21 cellular contexts compared by ENCODE assay signal in genomic region chr20:515696-516095, GRCh38. TPM values are rescaled to one million over a fixed set of nuclear protein-coding genes. Genes with fewer than 3 reads are reported as not detected.
DNase-seq lines count a peak whose midpoint lies in the region; ATAC-seq, FAIRE-seq and TF ChIP-seq lines count a peak whose summit lies in the region.
"Had no signal": no experiment of that assay in that cellular context is flagged by ENCODE, and none has a peak within 500 bp of the region (broad histone marks: within the 10 kb centered on the region; RNA-seq: fewer than 3 reads in every experiment).

No MANE protein-coding gene starts in this region.

- ATAC-seq in CD4-positive, alpha-beta T cell (ENCODE audit: poor library complexity): no peak
- ATAC-seq in esophagus mucosa (peak; percentile 48), HG03342 (IDR thresholded peaks at IDR 0.05; ENCODE audit: unreplicated experiment) (no peak)
- no peak for ATAC-seq in CD8-positive, alpha-beta T cell

- H3K36me3 ChIP-seq in astrocyte (ENCODE audit: insufficient read depth, low read length) (peaks cover under 1% of the 10 kb centered on the region), smooth muscle cell (ENCODE audit: low read depth) (peaks cover 3% of the 10 kb centered on the region)
- H3K36me3 ChIP-seq in CD8-positive, alpha-beta T cell (ENCODE audit: insufficient read depth, low read length): no peaks in the 10 kb centered on the region

- WGBS in smooth muscle cell (ENCODE audit: low lambda C conversion rate): 92% methylated on average over 3 of the region's 3 CpGs

- POLR2A ChIA-PET in CD4-positive, alpha-beta T cell (lab: Charles Lee): no interaction called here
- POLR2A ChIA-PET in CD8-positive, alpha-beta T cell (lab: Charles Lee): no interaction called here

- no peak overlapping the region for H3K9ac ChIP-seq in astrocyte (ENCODE audit: low read length)
- H3K9ac ChIP-seq in smooth muscle cell (ENCODE audit: low read depth): no peak overlapping the region
- H3K9ac ChIP-seq: BLaER1 had no signal

- H3K4me3 Mint-ChIP-seq in CD4-positive, alpha-beta T cell: no peak overlapping the region
- no peak overlapping the region for H3K4me3 Mint-ChIP-seq in astrocyte (ENCODE audit: unreplicated experiment)
- no peak overlapping the region for H3K4me3 Mint-ChIP-seq in CD8-positive, alpha-beta T cell
- no peak overlapping the region for H3K4me3 Mint-ChIP-seq in nephron progenitor cell
- H3K4me3 Mint-ChIP-seq: B cell, HFFc6 had no signal

- H3K4me3 ChIP-seq in astrocyte (ENCODE audit: insufficient read depth, low read depth, low read length) (no peak overlapping the region), smooth muscle cell (no peak overlapping the region)
- H3K4me3 ChIP-seq in CD8-positive, alpha-beta T cell (ENCODE audit: low read depth, low read length): no peak overlapping the region
- H3K4me3 ChIP-seq: BLaER1, HAP-1 had no signal

- TF ChIP-seq CTCF in CD4-positive, alpha-beta T cell (IDR thresholded peaks at IDR 0.05): no peak
- TF ChIP-seq CTCF in astrocyte (IDR thresholded peaks at IDR 0.05; ENCODE audit: insufficient read depth, low read depth, low read length) (no peak), smooth muscle cell (IDR thresholded peaks at IDR 0.05; ENCODE audit: borderline replicate concordance, insufficient read depth, poor library complexity, severe bottlenecking) (no peak), nephron progenitor cell (IDR thresholded peaks at IDR 0.05) (no peak)
- no peak for TF ChIP-seq CTCF in CD8-positive, alpha-beta T cell (IDR thresholded peaks at IDR 0.05)

- CTCF ChIA-PET in CD4-positive, alpha-beta T cell (lab: Charles Lee): no interaction called here
- CTCF ChIA-PET in CD8-positive, alpha-beta T cell (lab: Charles Lee): interaction anchor here (0.8 kb wide), 1 partner anchor 16 kb away, joined by 3 read pairs; no protein-coding TSS in a partner anchor

- DNase-seq in CD4-positive, alpha-beta T cell: no peak
- DNase-seq in astrocyte (ENCODE audit: low read depth) (no peak), smooth muscle cell (lab: John Stamatoyannopoulos, UW; ENCODE audit: unreplicated experiment) (no peak), nephron progenitor cell (no peak), SHP77 treated with DMSO at 0.1 percent for 48 hours (lab: John Stamatoyannopoulos, UW) (no peak)
- DNase-seq in CD8-positive, alpha-beta T cell: no peak
- DNase-seq: 8988T; Caco-2; CD4-positive, CD25-positive, alpha-beta regulatory T cell; DMS153; DND-41; GOT3; HFFc6 had no signal

- H3F3A ChIP-seq in smooth muscle cell (ENCODE audit: low read depth): no peaks in the 10 kb centered on the region

- H3K27ac Mint-ChIP-seq in CD4-positive, alpha-beta T cell: peak overlapping the region; percentile 7
- H3K27ac Mint-ChIP-seq in astrocyte (ENCODE audit: unreplicated experiment) (peak overlapping the region; percentile 35), nephron progenitor cell (no peak overlapping the region)
- H3K27ac Mint-ChIP-seq in CD8-positive, alpha-beta T cell: no peak overlapping the region

- no peaks in the 10 kb centered on the region for H3K27me3 Mint-ChIP-seq in CD4-positive, alpha-beta T cell
- H3K27me3 Mint-ChIP-seq in astrocyte (ENCODE audit: low read depth, unreplicated experiment) (no peaks in the 10 kb centered on the region), nephron progenitor cell (ENCODE audit: low read depth, poor library complexity) (no peaks in the 10 kb centered on the region)
- H3K27me3 Mint-ChIP-seq in CD8-positive, alpha-beta T cell (ENCODE audit: low read depth): no peaks in the 10 kb centered on the region
- H3K27me3 Mint-ChIP-seq: B cell; CD4-positive, CD25-positive, alpha-beta regulatory T cell had no signal

- peaks cover 7% of the 10 kb centered on the region for H3K9me3 ChIP-seq in CD4-positive, alpha-beta T cell (ENCODE audit: control insufficient read depth, low read length)
- H3K9me3 ChIP-seq in astrocyte (ENCODE audit: insufficient read depth, low read depth, low read length): no peaks in the 10 kb centered on the region
- no peaks in the 10 kb centered on the region for H3K9me3 ChIP-seq in smooth muscle cell (replicated peaks; ENCODE audit: low read depth)
- no peaks in the 10 kb centered on the region for H3K9me3 ChIP-seq in CD8-positive, alpha-beta T cell (ENCODE audit: low read length)
- H3K9me3 ChIP-seq: HAP-1 had no signal

- intact Hi-C loops in CD4-positive, alpha-beta T cell (cut with DNase I, micrococcal nuclease): no loop called here
- intact Hi-C loops in CD8-positive, alpha-beta T cell (cut with DNase I, micrococcal nuclease): no loop called here

- no peak overlapping the region for H3K27ac ChIP-seq in CD4-positive, alpha-beta T cell (ENCODE audit: low read depth, low read length)
- H3K27ac ChIP-seq in astrocyte (ENCODE audit: low read depth, low read length) (no peak overlapping the region), smooth muscle cell (ENCODE audit: low read depth) (peak overlapping the region; percentile 6)
- no peak overlapping the region for H3K27ac ChIP-seq in CD8-positive, alpha-beta T cell (ENCODE audit: low read depth, low read length)
- H3K27ac ChIP-seq: BLaER1, C4-2B had no signal

- H3K79me2 ChIP-seq in astrocyte (ENCODE audit: insufficient read depth, low read length) (peaks cover 97% of the 10 kb centered on the region), smooth muscle cell (ENCODE audit: low read depth) (peaks cover 99% of the 10 kb centered on the region)

- H2AFZ ChIP-seq in astrocyte (ENCODE audit: low read depth, low read length): no peak overlapping the region
- no peak overlapping the region for H2AFZ ChIP-seq in smooth muscle cell (ENCODE audit: low read depth)

- peaks cover 6% of the 10 kb centered on the region for H3K9me3 Mint-ChIP-seq in CD4-positive, alpha-beta T cell
- H3K9me3 Mint-ChIP-seq in astrocyte (ENCODE audit: unreplicated experiment) (no peaks in the 10 kb centered on the region), nephron progenitor cell (peaks cover 24% of the 10 kb centered on the region)
- H3K9me3 Mint-ChIP-seq in CD8-positive, alpha-beta T cell: peaks cover 5% of the 10 kb centered on the region

- H3K4me1 ChIP-seq in astrocyte (ENCODE audit: insufficient read depth, low read length): no peaks in the 10 kb centered on the region
- no peaks in the 10 kb centered on the region for H3K4me1 ChIP-seq in smooth muscle cell (ENCODE audit: low read depth)
- H3K4me1 ChIP-seq in CD8-positive, alpha-beta T cell (ENCODE audit: insufficient read depth, low read length): peaks cover 4% of the 10 kb centered on the region
- H3K4me1 ChIP-seq: HAP-1 had no signal

- H3K4me2 ChIP-seq in astrocyte (ENCODE audit: low read length): no peak overlapping the region
- no peak overlapping the region for H3K4me2 ChIP-seq in smooth muscle cell
- H3K4me2 ChIP-seq: BLaER1 had no signal

- FAIRE-seq in astrocyte (lab: Jason Lieb, UNC): no peak
- FAIRE-seq: G401.6, GM12892 had no signal

- H3K4me1 Mint-ChIP-seq in CD4-positive, alpha-beta T cell (ENCODE audit: low read depth): peaks cover 73% of the 10 kb centered on the region
- H3K4me1 Mint-ChIP-seq in astrocyte (ENCODE audit: low read depth, unreplicated experiment): peaks cover 55% of the 10 kb centered on the region
- peaks cover 68% of the 10 kb centered on the region for H3K4me1 Mint-ChIP-seq in CD8-positive, alpha-beta T cell (ENCODE audit: low read depth)
- H3K4me1 Mint-ChIP-seq in nephron progenitor cell: peaks cover 13% of the 10 kb centered on the region

- no peaks in the 10 kb centered on the region for H3K27me3 ChIP-seq in CD4-positive, alpha-beta T cell (ENCODE audit: control insufficient read depth, insufficient read depth, low read length)
- no peaks in the 10 kb centered on the region for H3K27me3 ChIP-seq in astrocyte (ENCODE audit: insufficient read depth, low read length)
- H3K27me3 ChIP-seq in smooth muscle cell (ENCODE audit: low read depth): no peaks in the 10 kb centered on the region
- H3K27me3 ChIP-seq in CD8-positive, alpha-beta T cell (ENCODE audit: insufficient read depth, low read length): no peaks in the 10 kb centered on the region
- H3K27me3 ChIP-seq: BLaER1 had no signal

- H4K20me1 ChIP-seq in astrocyte (ENCODE audit: insufficient read depth, low read length): peaks cover 87% of the 10 kb centered on the region
- peaks cover 100% of the 10 kb centered on the region for H4K20me1 ChIP-seq in smooth muscle cell (ENCODE audit: low read depth)

- peaks cover 52% of the 10 kb centered on the region for H3K36me3 Mint-ChIP-seq in CD4-positive, alpha-beta T cell (ENCODE audit: low read depth)
- H3K36me3 Mint-ChIP-seq in astrocyte (ENCODE audit: low read depth, unreplicated experiment): peaks cover 25% of the 10 kb centered on the region
- H3K36me3 Mint-ChIP-seq in CD8-positive, alpha-beta T cell: peaks cover 37% of the 10 kb centered on the region
- H3K36me3 Mint-ChIP-seq in nephron progenitor cell (ENCODE audit: low read depth): peaks cover 78% of the 10 kb centered on the region

RNA-seq across cellular contexts. Expression of gene CSNK2A1, which starts 27.9 kb away (rescaled TPM):
- 10 to 100 TPM; 55.5 to 56.9 TPM for total RNA-seq in CD4-positive, alpha-beta T cell
- total RNA-seq in astrocyte (226 and 237 TPM in 2 replicates), esophagus mucosa (83.4 TPM), smooth muscle cell (165 and 205 TPM in 2 replicates)
- polyA plus RNA-seq in smooth muscle cell: 74.1 and 82.6 TPM in 2 replicates
- total RNA-seq in CD8-positive, alpha-beta T cell: 10 to 100 TPM; 63.6 to 66.0 TPM

RNA-seq across cellular contexts. Expression of gene TBC1D20, which starts 53.4 kb away (rescaled TPM):
- 10 to 100 TPM; 15.7 to 16.1 TPM for total RNA-seq in CD4-positive, alpha-beta T cell
- 40.6 and 44.8 TPM in 2 replicates for total RNA-seq in astrocyte
- 18.8 TPM for total RNA-seq in esophagus mucosa
- 37.9 and 41.9 TPM in 2 replicates for total RNA-seq in smooth muscle cell
- polyA plus RNA-seq in smooth muscle cell: 41.6 and 45.7 TPM in 2 replicates
- total RNA-seq in CD8-positive, alpha-beta T cell: 10 to 100 TPM; 18.5 to 20.3 TPM

Comparison
In these comparisons a context has a peak if more than half of its experiments do, and no peak if none do; other contexts are left out.
1. H3K27ac Mint-ChIP-seq: peak in CD4-positive, alpha-beta T cell (single experiment) and astrocyte (single experiment); none in CD8-positive, alpha-beta T cell (single experiment) and nephron progenitor cell (single experiment).